Comparison of ENCODE assay signal across 8 cellular contexts in the genomic region with DNA sequence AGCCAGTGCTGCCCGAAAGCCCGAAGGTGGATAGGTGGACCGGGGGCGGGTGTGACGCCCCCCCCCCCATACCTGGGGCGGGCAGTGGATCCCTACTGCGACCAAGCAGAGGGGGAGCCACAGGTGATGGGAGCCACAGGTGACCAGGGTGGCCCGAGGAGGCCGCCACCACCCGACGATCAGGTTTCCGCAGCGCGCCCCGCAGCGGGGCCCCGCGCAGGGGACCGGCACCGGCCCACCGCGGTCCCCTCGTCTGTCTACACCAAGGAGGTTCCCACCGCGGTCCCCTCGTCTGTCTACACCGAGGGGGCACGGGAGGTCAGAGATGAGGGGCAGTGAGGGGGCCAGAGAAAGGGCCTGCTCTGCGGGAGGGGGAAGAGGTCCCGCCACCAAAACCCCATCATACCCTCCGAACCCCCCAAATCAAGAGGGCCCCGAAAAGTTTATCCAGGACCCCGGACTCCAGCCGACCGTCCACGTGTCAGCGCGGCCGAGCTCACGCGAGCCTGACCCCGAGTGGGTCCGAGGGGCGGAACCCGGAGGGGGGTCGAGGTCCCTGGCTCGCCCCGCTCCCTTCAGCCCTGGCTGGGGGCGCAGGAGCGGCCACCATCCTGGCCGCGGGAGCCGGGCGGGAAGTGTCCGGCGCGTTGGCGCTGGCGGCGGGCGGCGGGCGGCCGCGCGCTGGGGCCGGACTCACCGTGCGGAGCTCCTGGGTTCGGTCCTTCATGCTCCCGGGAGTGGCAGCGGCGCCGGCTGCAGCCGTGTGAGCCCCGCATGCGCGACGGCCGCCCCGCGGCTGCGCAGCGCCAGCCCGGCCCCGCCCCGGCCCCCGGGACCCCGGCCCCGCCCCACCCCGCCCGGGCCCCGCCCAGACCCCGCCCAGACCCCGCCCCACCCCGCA.
DNase-seq lines count a peak whose midpoint lies in the region; ATAC-seq and TF ChIP-seq lines count a peak whose summit lies in the region.

STX1A (minus strand) TSS at position 765 of the 901 bp plus-strand sequence; CDS start at position 727, 38 bp downstream.

- peak; percentile 66 for ATAC-seq in HG03039 (IDR thresholded peaks at IDR 0.05; ENCODE audit: unreplicated experiment)
- peak; percentile 77 to 85 for ATAC-seq in stimulated activated naive B cell treated with anti-CD40 and anti-IgM and Interleukin-4, amounts not matched to agents 10 μg/mL and 1 μg/mL and 100 μg/mL, for 72 hours (replicated peaks)

- peaks cover 22 to 35% of the 10 kb centered on the region in 2 donors for H3K4me1 Mint-ChIP-seq in stimulated activated naive B cell treated with anti-CD40 and anti-IgM and Interleukin-4, amounts not matched to agents 10 μg/mL and 1 μg/mL and 100 μg/mL, for 72 hours

- no peaks in the 10 kb centered on the region for H3K36me3 ChIP-seq in mucosa of stomach (ENCODE audit: control insufficient read depth, insufficient read depth, low read length)

- H3K4me3 ChIP-seq in epithelial cell of esophagus (ENCODE audit: low read length): peak within 1 kb of the TSS; percentile 67
- H3K4me3 ChIP-seq in mucosa of stomach (ENCODE audit: low read length): peak within 1 kb of the TSS; percentile 63

- H3K36me3 Mint-ChIP-seq in stimulated activated naive B cell treated with anti-CD40 and anti-IgM and Interleukin-4, amounts not matched to agents 10 μg/mL and 1 μg/mL and 100 μg/mL, for 72 hours: no peaks in the 10 kb centered on the region

- peaks cover 40 to 48% of the 10 kb centered on the region in 2 donors for H3K27me3 Mint-ChIP-seq in stimulated activated naive B cell treated with anti-CD40 and anti-IgM and Interleukin-4, amounts not matched to agents 10 μg/mL and 1 μg/mL and 100 μg/mL, for 72 hours

- TF ChIP-seq CTCF in epithelial cell of esophagus (IDR thresholded peaks at IDR 0.05; ENCODE audit: insufficient read depth, low read depth, low read length, missing control alignments): no peak

- H3K27ac Mint-ChIP-seq in stimulated activated naive B cell treated with anti-CD40 and anti-IgM and Interleukin-4, amounts not matched to agents 10 μg/mL and 1 μg/mL and 100 μg/mL, for 72 hours: peak within 1 kb of the TSS; percentile 69

- H3K9me3 Mint-ChIP-seq in stimulated activated naive B cell treated with anti-CD40 and anti-IgM and Interleukin-4, amounts not matched to agents 10 μg/mL and 1 μg/mL and 100 μg/mL, for 72 hours: no peaks in the 10 kb centered on the region

- H3K9me3 ChIP-seq in mucosa of stomach (ENCODE audit: control insufficient read depth, low read length): no peaks in the 10 kb centered on the region

- DNase-seq in SIG-M5 treated with dmso at 0.1 percent for 504 hours (lab: John Stamatoyannopoulos, UW; ENCODE audit: unreplicated experiment) (peak; percentile 51), SIG-M5 (lab: John Stamatoyannopoulos, UW) (no peak), NCI-H774 (lab: John Stamatoyannopoulos, UW) (peak; percentile 55), activated T-cell treated with anti-CD3 and anti-CD28 coated beads for 24 hours (ENCODE audit: low read depth) (peak; percentile 60), epithelial cell of esophagus (ENCODE audit: low read depth) (peak; percentile 81)
- DNase-seq in stimulated activated naive B cell treated with anti-CD40 and anti-IgM and Interleukin-4, amounts not matched to agents 10 μg/mL and 1 μg/mL and 100 μg/mL, for 72 hours: peak; percentile 58

- no peaks in the 10 kb centered on the region for H3K27me3 ChIP-seq in mucosa of stomach (ENCODE audit: control insufficient read depth, insufficient read depth, low read length)

- peak within 1 kb of the TSS; percentile 78 to 82 for H3K4me3 Mint-ChIP-seq in stimulated activated naive B cell treated with anti-CD40 and anti-IgM and Interleukin-4, amounts not matched to agents 10 μg/mL and 1 μg/mL and 100 μg/mL, for 72 hours

- H3K4me1 ChIP-seq in mucosa of stomach (ENCODE audit: control insufficient read depth, insufficient read depth, low read length): peaks cover 54% of the 10 kb centered on the region

- H3K9ac ChIP-seq in mucosa of stomach (ENCODE audit: low read length): peak within 1 kb of the TSS; percentile 82
